In the genomic region with DNA sequence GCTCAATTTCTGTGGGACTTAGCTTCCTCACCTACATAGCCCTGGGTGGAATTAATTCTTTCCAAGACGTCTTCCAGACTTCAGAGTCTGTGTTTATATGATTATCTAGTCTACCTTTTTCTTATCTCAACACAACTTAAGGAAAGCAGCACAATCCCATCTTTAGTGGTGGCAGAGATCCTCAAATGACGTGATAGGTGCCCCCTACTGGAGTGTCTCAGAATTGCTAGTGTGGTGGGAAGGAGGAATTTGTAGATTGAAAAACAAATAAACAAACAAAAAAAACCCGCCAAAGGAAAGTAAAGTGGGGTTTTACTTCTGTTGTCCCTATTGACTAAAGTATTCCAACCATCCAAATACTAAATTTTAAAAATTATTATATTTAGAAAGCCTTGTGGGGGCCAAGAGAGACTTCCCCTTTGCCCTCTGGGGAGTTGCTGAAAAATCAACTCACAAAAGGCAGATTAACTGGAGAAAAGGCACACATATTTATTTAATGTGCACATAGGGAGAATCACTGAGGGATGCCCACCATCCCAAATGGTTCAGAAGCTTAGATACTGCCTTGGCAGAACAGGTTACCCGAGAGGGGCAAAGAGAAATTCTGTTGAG, we compare ENCODE assay signal across 9 cellular contexts.
DNase-seq lines count a peak whose midpoint lies in the region; ATAC-seq lines count a peak whose summit lies in the region.
"Had no signal": no experiment of that assay in that cellular context is flagged by ENCODE, and none has a peak within 500 bp of the region (broad histone marks: within the 10 kb centered on the region; RNA-seq: fewer than 3 reads in every experiment).

No MANE protein-coding gene starts in this region.

- no peaks in the 10 kb centered on the region for H3K36me3 ChIP-seq in adipocyte (ENCODE audit: control insufficient read depth, insufficient read depth, low read length, severe bottlenecking)

- no peak for ATAC-seq in HG03095 (IDR thresholded peaks at IDR 0.05; ENCODE audit: unreplicated experiment)

- H3K9ac ChIP-seq in adipocyte (ENCODE audit: low read length), result no peak overlapping the region

- H3K4me3 ChIP-seq in adipocyte (ENCODE audit: low read length), result no peak overlapping the region
- H3K4me3 ChIP-seq: skin epidermis had no signal

- DNase-seq in GM04504 (ENCODE audit: low read depth), result peak; percentile 7
- peak; percentile 54 for DNase-seq in NAMALWA (ENCODE audit: low spot score)
- DNase-seq in adipocyte (ENCODE audit: low read depth), result peak; percentile 15
- DNase-seq in left kidney (ENCODE audit: low read depth, low spot score), result peak; percentile 27
- peak; percentile 20 for DNase-seq in stimulated activated naive CD4-positive, alpha-beta T cell treated with Interleukin-2 at 50 U/mL for 16 hours (lab: John Stamatoyannopoulos, UW)
- DNase-seq in NCI-H82 (lab: John Stamatoyannopoulos, UW), result no peak
- DNase-seq: activated B cell treated with CpG ODN at 0.5 μM for 24 hours had no signal

- peaks cover 5% of the 10 kb centered on the region for H3K4me1 ChIP-seq in adipocyte (ENCODE audit: control insufficient read depth, insufficient read depth, low read length)

- H3K27me3 ChIP-seq in adipocyte (replicated peaks; ENCODE audit: control insufficient read depth, insufficient read depth, low read length), result no peaks in the 10 kb centered on the region

- no peaks in the 10 kb centered on the region for H3K9me3 ChIP-seq in adipocyte (ENCODE audit: control insufficient read depth, low read length)
